Comparison of ENCODE assay signal across 1 cellular context in the genomic region with DNA sequence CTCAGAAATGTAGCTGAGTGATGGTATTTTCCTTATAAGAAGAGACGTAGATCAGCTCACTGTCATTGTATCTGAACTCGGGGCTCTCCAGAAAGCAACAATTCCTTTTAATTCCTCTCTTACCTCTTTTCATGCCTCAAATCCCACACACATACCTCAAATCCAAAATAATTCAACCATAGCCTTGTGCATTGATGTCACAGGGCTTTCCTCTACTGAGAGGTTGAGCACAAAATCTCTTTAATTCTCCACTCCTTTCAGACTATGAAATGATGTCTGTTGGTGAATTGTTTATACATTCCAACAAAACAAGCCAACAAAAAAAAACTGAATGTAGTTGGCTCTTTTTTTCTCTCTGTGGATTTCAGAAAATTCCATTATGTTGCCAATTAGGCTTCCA.
TF ChIP-seq lines count a peak whose summit lies in the region.

No MANE protein-coding gene starts in this region.

TF ChIP-seq in SK-N-SH, 30 proteins besides CTCF, POLR2A, EP300 and RAD21 (continued from another document):
- no peak for TF ChIP-seq GABPA (IDR thresholded peaks at IDR 0.05; ENCODE audit: low read depth)
- TF ChIP-seq, protein P1, sequence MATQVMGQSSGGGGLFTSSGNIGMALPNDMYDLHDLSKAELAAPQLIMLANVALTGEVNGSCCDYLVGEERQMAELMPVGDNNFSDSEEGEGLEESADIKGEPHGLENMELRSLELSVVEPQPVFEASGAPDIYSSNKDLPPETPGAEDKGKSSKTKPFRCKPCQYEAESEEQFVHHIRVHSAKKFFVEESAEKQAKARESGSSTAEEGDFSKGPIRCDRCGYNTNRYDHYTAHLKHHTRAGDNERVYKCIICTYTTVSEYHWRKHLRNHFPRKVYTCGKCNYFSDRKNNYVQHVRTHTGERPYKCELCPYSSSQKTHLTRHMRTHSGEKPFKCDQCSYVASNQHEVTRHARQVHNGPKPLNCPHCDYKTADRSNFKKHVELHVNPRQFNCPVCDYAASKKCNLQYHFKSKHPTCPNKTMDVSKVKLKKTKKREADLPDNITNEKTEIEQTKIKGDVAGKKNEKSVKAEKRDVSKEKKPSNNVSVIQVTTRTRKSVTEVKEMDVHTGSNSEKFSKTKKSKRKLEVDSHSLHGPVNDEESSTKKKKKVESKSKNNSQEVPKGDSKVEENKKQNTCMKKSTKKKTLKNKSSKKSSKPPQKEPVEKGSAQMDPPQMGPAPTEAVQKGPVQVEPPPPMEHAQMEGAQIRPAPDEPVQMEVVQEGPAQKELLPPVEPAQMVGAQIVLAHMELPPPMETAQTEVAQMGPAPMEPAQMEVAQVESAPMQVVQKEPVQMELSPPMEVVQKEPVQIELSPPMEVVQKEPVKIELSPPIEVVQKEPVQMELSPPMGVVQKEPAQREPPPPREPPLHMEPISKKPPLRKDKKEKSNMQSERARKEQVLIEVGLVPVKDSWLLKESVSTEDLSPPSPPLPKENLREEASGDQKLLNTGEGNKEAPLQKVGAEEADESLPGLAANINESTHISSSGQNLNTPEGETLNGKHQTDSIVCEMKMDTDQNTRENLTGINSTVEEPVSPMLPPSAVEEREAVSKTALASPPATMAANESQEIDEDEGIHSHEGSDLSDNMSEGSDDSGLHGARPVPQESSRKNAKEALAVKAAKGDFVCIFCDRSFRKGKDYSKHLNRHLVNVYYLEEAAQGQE (IDR thresholded peaks at IDR 0.05; ENCODE audit: low read depth, low read length) = no peak
TF ChIP-seq in SK-N-SH: peak in this region for 0.
